1 cellular context compared by ENCODE assay signal in the genomic region with DNA sequence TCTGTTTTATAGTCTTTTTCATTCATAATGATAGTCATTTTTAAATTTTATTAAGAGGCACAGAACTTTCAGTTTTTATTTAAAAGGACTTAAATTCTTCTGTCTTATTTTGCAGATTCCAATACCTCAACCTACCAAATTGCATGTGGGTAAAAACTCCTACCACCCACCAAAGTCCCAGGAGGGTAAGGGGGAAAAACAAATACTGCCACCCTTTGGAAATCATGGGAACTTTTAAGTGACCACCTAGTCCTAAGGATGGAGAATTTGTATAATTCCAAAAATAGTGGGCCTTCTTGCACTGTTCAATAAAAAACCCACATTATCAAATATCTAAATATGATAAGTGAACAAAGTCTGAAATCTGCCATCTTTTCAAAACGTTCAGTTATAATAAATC.
TF ChIP-seq lines count a peak whose summit lies in the region.

No MANE protein-coding gene starts in this region.

TF ChIP-seq in GM23338, 12 proteins besides CTCF, POLR2A, EP300 and RAD21:
- TF ChIP-seq, protein P1, sequence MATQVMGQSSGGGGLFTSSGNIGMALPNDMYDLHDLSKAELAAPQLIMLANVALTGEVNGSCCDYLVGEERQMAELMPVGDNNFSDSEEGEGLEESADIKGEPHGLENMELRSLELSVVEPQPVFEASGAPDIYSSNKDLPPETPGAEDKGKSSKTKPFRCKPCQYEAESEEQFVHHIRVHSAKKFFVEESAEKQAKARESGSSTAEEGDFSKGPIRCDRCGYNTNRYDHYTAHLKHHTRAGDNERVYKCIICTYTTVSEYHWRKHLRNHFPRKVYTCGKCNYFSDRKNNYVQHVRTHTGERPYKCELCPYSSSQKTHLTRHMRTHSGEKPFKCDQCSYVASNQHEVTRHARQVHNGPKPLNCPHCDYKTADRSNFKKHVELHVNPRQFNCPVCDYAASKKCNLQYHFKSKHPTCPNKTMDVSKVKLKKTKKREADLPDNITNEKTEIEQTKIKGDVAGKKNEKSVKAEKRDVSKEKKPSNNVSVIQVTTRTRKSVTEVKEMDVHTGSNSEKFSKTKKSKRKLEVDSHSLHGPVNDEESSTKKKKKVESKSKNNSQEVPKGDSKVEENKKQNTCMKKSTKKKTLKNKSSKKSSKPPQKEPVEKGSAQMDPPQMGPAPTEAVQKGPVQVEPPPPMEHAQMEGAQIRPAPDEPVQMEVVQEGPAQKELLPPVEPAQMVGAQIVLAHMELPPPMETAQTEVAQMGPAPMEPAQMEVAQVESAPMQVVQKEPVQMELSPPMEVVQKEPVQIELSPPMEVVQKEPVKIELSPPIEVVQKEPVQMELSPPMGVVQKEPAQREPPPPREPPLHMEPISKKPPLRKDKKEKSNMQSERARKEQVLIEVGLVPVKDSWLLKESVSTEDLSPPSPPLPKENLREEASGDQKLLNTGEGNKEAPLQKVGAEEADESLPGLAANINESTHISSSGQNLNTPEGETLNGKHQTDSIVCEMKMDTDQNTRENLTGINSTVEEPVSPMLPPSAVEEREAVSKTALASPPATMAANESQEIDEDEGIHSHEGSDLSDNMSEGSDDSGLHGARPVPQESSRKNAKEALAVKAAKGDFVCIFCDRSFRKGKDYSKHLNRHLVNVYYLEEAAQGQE (IDR thresholded peaks at IDR 0.05; ENCODE audit: unreplicated experiment), result no peak
- TF ChIP-seq NANOG (IDR thresholded peaks at IDR 0.05; ENCODE audit: borderline replicate concordance) (no peak), POLR2AphosphoS5 (IDR thresholded peaks at IDR 0.05; ENCODE audit: low read depth) (no peak), JUNB (IDR thresholded peaks at IDR 0.05; ENCODE audit: unreplicated experiment) (no peak), ZNF114 (CRISPR knock-in tag; IDR thresholded peaks at IDR 0.05) (no peak), STAT1 (IDR thresholded peaks at IDR 0.05; ENCODE audit: unreplicated experiment) (no peak), EZH2phosphoT487 (IDR thresholded peaks at IDR 0.05; ENCODE audit: unreplicated experiment) (no peak), CREB1 (CRISPR knock-in tag; IDR thresholded peaks at IDR 0.05; ENCODE audit: low read depth) (no peak), EZH2 (IDR thresholded peaks at IDR 0.05; ENCODE audit: low read depth, unreplicated experiment) (no peak), ZNF331 (CRISPR knock-in tag; IDR thresholded peaks at IDR 0.05; ENCODE audit: low read depth) (no peak)
- TF ChIP-seq, protein P2, sequence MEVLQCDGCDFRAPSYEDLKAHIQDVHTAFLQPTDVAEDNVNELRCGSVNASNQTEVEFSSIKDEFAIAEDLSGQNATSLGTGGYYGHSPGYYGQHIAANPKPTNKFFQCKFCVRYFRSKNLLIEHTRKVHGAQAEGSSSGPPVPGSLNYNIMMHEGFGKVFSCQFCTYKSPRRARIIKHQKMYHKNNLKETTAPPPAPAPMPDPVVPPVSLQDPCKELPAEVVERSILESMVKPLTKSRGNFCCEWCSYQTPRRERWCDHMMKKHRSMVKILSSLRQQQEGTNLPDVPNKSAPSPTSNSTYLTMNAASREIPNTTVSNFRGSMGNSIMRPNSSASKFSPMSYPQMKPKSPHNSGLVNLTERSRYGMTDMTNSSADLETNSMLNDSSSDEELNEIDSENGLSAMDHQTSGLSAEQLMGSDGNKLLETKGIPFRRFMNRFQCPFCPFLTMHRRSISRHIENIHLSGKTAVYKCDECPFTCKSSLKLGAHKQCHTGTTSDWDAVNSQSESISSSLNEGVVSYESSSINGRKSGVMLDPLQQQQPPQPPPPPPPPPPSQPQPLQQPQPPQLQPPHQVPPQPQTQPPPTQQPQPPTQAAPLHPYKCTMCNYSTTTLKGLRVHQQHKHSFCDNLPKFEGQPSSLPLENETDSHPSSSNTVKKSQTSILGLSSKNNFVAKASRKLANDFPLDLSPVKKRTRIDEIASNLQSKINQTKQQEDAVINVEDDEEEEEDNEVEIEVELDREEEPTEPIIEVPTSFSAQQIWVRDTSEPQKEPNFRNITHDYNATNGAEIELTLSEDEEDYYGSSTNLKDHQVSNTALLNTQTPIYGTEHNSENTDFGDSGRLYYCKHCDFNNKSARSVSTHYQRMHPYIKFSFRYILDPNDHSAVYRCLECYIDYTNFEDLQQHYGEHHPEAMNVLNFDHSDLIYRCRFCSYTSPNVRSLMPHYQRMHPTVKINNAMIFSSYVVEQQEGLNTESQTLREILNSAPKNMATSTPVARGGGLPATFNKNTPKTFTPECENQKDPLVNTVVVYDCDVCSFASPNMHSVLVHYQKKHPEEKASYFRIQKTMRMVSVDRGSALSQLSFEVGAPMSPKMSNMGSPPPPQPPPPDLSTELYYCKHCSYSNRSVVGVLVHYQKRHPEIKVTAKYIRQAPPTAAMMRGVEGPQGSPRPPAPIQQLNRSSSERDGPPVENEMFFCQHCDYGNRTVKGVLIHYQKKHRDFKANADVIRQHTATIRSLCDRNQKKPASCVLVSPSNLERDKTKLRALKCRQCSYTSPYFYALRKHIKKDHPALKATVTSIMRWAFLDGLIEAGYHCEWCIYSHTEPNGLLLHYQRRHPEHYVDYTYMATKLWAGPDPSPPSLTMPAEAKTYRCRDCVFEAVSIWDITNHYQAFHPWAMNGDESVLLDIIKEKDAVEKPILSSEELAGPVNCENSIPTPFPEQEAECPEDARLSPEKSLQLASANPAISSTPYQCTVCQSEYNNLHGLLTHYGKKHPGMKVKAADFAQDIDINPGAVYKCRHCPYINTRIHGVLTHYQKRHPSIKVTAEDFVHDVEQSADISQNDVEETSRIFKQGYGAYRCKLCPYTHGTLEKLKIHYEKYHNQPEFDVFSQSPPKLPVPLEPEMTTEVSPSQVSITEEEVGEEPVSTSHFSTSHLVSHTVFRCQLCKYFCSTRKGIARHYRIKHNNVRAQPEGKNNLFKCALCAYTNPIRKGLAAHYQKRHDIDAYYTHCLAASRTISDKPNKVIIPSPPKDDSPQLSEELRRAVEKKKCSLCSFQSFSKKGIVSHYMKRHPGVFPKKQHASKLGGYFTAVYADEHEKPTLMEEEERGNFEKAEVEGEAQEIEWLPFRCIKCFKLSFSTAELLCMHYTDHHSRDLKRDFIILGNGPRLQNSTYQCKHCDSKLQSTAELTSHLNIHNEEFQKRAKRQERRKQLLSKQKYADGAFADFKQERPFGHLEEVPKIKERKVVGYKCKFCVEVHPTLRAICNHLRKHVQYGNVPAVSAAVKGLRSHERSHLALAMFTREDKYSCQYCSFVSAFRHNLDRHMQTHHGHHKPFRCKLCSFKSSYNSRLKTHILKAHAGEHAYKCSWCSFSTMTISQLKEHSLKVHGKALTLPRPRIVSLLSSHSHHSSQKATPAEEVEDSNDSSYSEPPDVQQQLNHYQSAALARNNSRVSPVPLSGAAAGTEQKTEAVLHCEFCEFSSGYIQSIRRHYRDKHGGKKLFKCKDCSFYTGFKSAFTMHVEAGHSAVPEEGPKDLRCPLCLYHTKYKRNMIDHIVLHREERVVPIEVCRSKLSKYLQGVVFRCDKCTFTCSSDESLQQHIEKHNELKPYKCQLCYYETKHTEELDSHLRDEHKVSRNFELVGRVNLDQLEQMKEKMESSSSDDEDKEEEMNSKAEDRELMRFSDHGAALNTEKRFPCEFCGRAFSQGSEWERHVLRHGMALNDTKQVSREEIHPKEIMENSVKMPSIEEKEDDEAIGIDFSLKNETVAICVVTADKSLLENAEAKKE (CRISPR knock-in tag; IDR thresholded peaks at IDR 0.05), result no peak
- TF ChIP-seq, protein P3, sequence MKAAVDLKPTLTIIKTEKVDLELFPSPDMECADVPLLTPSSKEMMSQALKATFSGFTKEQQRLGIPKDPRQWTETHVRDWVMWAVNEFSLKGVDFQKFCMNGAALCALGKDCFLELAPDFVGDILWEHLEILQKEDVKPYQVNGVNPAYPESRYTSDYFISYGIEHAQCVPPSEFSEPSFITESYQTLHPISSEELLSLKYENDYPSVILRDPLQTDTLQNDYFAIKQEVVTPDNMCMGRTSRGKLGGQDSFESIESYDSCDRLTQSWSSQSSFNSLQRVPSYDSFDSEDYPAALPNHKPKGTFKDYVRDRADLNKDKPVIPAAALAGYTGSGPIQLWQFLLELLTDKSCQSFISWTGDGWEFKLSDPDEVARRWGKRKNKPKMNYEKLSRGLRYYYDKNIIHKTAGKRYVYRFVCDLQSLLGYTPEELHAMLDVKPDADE (IDR thresholded peaks at IDR 0.05), result no peak
TF ChIP-seq in GM23338: peak in this region for 0.
